In the genomic region with DNA sequence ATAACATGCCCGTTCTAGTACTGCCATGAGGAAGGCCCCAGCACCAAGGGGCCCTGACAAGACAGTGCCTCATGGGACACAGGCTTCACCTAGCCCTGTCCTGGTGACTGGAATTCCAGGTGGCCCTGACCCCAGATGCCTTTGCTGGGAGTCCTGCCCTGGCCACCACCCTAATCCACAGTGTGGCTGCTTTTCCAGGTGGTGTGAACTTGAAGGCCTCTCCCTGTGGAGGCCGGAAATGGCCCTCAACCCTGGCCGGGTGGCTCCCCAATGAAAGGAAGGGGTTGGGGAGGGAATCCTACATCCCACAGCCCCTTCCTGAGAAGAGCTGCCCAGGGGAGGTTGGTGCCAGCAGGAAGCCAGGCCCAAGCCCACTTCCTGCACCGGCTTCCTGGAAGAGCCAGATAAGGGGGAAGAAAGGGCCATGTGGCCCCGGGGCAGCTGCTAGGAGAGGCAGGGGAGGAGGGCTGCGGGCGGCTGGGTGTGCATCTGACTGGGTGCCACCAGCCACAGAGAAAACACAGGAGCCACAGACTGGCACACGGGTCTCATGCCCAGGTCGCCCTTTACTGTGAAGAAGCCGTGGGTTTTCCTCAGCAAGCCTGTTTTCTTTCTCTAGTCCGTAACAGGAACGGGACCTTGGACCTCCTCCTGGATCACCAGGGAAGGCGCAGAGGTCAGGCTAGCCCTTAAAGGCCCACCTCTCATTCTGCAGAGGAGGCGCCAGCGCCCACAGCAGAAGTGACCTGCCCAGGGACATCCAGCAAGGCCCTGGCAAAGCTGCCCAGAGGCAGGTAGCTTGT, we compare ENCODE assay signal across 8 cellular contexts. TPM values are rescaled to one million over a fixed set of nuclear protein-coding genes. Genes with fewer than 3 reads are reported as not detected.
DNase-seq lines count a peak whose midpoint lies in the region; ATAC-seq and TF ChIP-seq lines count a peak whose summit lies in the region.

No MANE protein-coding gene starts in this region.

- WGBS in esophagus, 2 donors = 55 to 66% methylated on average over 15 of the region's 15 CpGs

- H3K27me3 ChIP-seq in esophagus (ENCODE audit: control insufficient read depth in 1 of 2, insufficient read depth in 2 of 2, low read length in 2 of 2) (no peaks in the 10 kb centered on the region), skeletal muscle tissue (ENCODE audit: control insufficient read depth in 3 of 3, insufficient read depth in 3 of 3, low read length in 3 of 3) (no peaks in the 10 kb centered on the region)

- H3K27ac ChIP-seq in esophagus (ENCODE audit: low read depth in 2 of 2, low read length in 1 of 2) = peak overlapping the region; percentile 25 to 45
- H3K27ac ChIP-seq in skeletal muscle tissue (ENCODE audit: low read depth, low read length) = peak overlapping the region; percentile 64

- TF ChIP-seq POLR2A in GM18951 (IDR thresholded peaks at IDR 0.05; ENCODE audit: extremely low read depth, insufficient read depth, insufficient read length) = peak; percentile 14

- peak; percentile 44 for DNase-seq in activated CD4-positive, alpha-beta T cell treated with anti-CD3 and anti-CD28 coated beads, Interleukin-2, amount 50 U/mL, for 1 hour
- no peak for DNase-seq in NCI-H1930 (lab: John Stamatoyannopoulos, UW)
- DNase-seq in cerebellar cortex (ENCODE audit: low spot score) = no peak
- DNase-seq in NCI-H2107 (lab: John Stamatoyannopoulos, UW) = no peak

- in situ Hi-C loops in GM18951 (cut with MboI; ENCODE audit: low sequenced_read_pairs, unreplicated experiment) = no loop called here

- H3K9me3 ChIP-seq in esophagus (ENCODE audit: control insufficient read depth in 2 of 2, insufficient read depth in 1 of 2, low read depth in 1 of 2, low read length in 1 of 2) (no peaks in the 10 kb centered on the region), skeletal muscle tissue (ENCODE audit: control insufficient read depth in 3 of 3, low read length in 3 of 3) (no peaks in the 10 kb centered on the region)

- H3K9ac ChIP-seq in skeletal muscle tissue (ENCODE audit: low read depth in 1 of 3, low read length in 3 of 3) = peak overlapping the region; percentile 38 to 57 (median 40)

- no peak for ATAC-seq in HG02885 (IDR thresholded peaks at IDR 0.05; ENCODE audit: poor library complexity, unreplicated experiment)

- H3K4me1 ChIP-seq in esophagus (ENCODE audit: control insufficient read depth in 2 of 2, insufficient read depth in 2 of 2, low read length in 1 of 2) = peaks cover 3 to 18% of the 10 kb centered on the region in 2 donors
- peaks cover 31 to 41% (median 35%) of the 10 kb centered on the region in 3 donors for H3K4me1 ChIP-seq in skeletal muscle tissue (ENCODE audit: control insufficient read depth in 3 of 3, insufficient read depth in 3 of 3, low read length in 3 of 3)

- H3K36me3 ChIP-seq in esophagus (ENCODE audit: control insufficient read depth in 2 of 2, insufficient read depth in 2 of 2, low read length in 1 of 2) (no peaks in the 10 kb centered on the region), skeletal muscle tissue (ENCODE audit: control insufficient read depth in 3 of 3, insufficient read depth in 3 of 3, low read length in 3 of 3) (peaks cover 1 to 8% (median 6%) of the 10 kb centered on the region in 3 donors)

- no peak overlapping the region for H3K4me3 ChIP-seq in esophagus (ENCODE audit: low read depth in 1 of 2, low read length in 2 of 2)
- no peak overlapping the region for H3K4me3 ChIP-seq in skeletal muscle tissue (ENCODE audit: low read length in 3 of 3)

RNA-seq across cellular contexts. Expression of a gene that starts 4.7 kb away (rescaled TPM):
- polyA plus RNA-seq in esophagus = 100 to 1,000 TPM in 1 of 2 donors, 10 to 100 TPM in 1; 96.9 to 113 TPM
- total RNA-seq in skeletal muscle tissue = 119 TPM

RNA-seq across cellular contexts. Expression of a gene that starts 22.2 kb away (rescaled TPM):
- 1 to 10 TPM; 1.8 to 1.9 TPM for polyA plus RNA-seq in esophagus
- total RNA-seq in skeletal muscle tissue = 10.4 TPM

RNA-seq across cellular contexts. Expression of a gene that starts 36.8 kb away (rescaled TPM):
- polyA plus RNA-seq in esophagus = 10 to 100 TPM; 57.9 to 84.5 TPM
- total RNA-seq in skeletal muscle tissue = 111 TPM

RNA-seq across cellular contexts. Expression of a gene that starts 43.9 kb away (rescaled TPM):
- polyA plus RNA-seq in esophagus = 10 to 100 TPM in 1 of 2 donors, under 1 TPM in 1; 0.88 to 12.2 TPM
- total RNA-seq in skeletal muscle tissue = 0.52 TPM
